In the genomic region with DNA sequence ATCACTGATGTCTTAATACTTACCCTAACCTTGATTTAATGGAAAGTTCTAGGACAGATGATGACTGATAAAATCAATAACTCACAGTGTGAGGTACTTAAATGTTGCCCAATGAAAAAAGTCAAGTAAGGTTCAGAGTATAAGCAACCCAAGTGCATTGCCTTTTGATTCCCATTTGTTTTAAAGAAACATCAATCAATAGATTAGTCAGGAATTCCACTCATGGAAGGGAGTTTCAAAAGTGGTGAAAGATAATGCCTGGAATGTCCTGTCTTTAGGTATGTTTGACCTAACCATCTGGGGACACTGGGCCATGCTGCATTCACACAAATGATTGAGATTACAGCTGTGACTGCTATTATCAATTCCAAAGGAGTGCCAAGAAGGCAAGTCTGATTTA, we compare ENCODE assay signal across 22 cellular contexts.
"Had no signal": no experiment of that assay in that cellular context is flagged by ENCODE, and none has a peak within 500 bp of the region (broad histone marks: within the 10 kb centered on the region; RNA-seq: fewer than 3 reads in every experiment).

No MANE protein-coding gene starts in this region.

- DNase-seq: hippocampal formation; kidney glomerular epithelial cell; left cardiac atrium; left ventricle myocardium superior; midbrain; mucosa of descending colon; naive thymus-derived CD4-positive, alpha-beta T cell; ovary; retina; right cardiac atrium; sigmoid colon; stimulated activated CD4-positive, alpha-beta T cell treated with anti-CD3 and anti-CD28 coated beads, Interleukin-1b, Interleukin-23, amount 100 ng/mL, for 48 hours; stimulated activated CD4-positive, alpha-beta T cell treated with anti-CD3 and anti-CD28 coated beads, Interleukin-2, amount 100 ng/mL, for 48 hours; stimulated activated CD4-positive, alpha-beta T cell treated with anti-CD3 and anti-CD28 coated beads, Interleukin-4, amount 100 ng/mL, for 4 hours; stimulated activated CD8-positive, alpha-beta memory T cell treated with anti-CD3 and anti-CD28 coated beads, Interleukin-4, amount 100 ng/mL, for 48 hours; stimulated activated naive CD4-positive, alpha-beta T cell treated with Interleukin-2 at 50 U/mL for 16 hours; stimulated activated naive CD8-positive, alpha-beta T cell treated with anti-CD3 and anti-CD28 coated beads, Interleukin-15, amount 100 ng/mL, for 72 hours; substantia nigra; upper lobe of left lung had no signal

- ATAC-seq: left cardiac atrium; left lobe of liver; left ventricle myocardium superior; mucosa of descending colon; naive thymus-derived CD4-positive, alpha-beta T cell; natural killer cell treated with Interleukin-12 subunit alpha and Interleukin-12 subunit beta and Interleukin-15 and Interleukin-18, amount 100 ng/mL, for 72 hours; right cardiac atrium; stimulated activated memory B cell treated with anti-CD40 and anti-IgM and Interleukin-4, amounts not matched to agents 10 μg/mL and 1 μg/mL and 100 μg/mL, for 72 hours; stimulated activated naive CD8-positive, alpha-beta T cell treated with anti-CD3 and anti-CD28 coated beads, Interleukin-15, amount 100 ng/mL, for 72 hours had no signal
